Comparison of ENCODE assay signal across 1 cellular context in the genomic region with DNA sequence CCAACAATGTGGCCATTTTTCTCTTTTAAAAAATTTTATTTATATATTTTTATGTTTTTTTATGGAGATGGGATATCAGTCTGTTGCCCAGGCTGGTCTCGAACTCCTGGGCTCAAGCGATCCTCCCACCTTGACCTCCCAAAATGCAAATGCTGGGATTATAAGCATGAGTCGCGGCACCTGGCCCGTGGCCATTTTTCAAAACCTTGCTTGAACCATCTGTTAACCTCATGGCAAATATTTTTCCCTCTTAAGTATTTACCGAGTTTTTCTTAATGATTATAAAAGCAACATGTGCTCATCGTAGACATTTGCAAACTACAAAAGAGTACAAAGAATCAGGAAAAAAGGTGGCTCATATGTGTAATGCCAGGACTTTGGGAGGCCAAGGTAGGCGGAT.
TF ChIP-seq lines count a peak whose summit lies in the region.

No MANE protein-coding gene starts in this region.

TF ChIP-seq in IMR-90, 13 proteins besides CTCF, POLR2A, EP300 and RAD21:
- TF ChIP-seq MAZ (IDR thresholded peaks at IDR 0.05; ENCODE audit: borderline replicate concordance, low read depth, low read length) (no peak), BHLHE40 (IDR thresholded peaks at IDR 0.05; ENCODE audit: low read depth, low read length) (no peak), MAFK (IDR thresholded peaks at IDR 0.05; ENCODE audit: low read depth, low read length) (no peak), RCOR1 (IDR thresholded peaks at IDR 0.05; ENCODE audit: insufficient replicate concordance, low read length) (no peak), MXI1 (IDR thresholded peaks at IDR 0.05; ENCODE audit: borderline replicate concordance, low read depth, low read length) (no peak), FOS (IDR thresholded peaks at IDR 0.05; ENCODE audit: low read depth, low read length) (no peak), CEBPB (IDR thresholded peaks at IDR 0.05; ENCODE audit: low read depth, low read length) (no peak)
